In the genomic region with DNA sequence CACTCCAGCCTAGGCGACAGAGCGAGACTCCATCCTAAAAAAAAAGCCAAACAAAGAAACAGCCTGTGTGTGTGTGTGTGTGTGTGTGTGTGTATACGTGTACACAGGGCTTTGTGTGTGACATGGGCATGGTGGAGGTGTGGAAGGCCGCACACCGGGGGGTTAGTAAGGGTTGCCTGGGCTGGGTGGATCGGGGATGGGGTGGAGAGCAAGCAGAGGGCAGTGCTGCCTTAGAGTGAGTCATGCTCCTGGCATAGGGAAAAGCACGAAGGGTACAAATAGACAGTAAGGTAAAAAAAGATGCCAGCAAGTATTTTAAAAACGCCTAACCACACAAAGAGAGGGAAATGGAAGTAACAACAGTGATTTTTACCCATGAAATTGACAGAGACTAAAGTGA, we compare ENCODE assay signal across 27 cellular contexts. TPM values are rescaled to one million over a fixed set of nuclear protein-coding genes. Genes with fewer than 3 reads are reported as not detected.
DNase-seq lines count a peak whose midpoint lies in the region; ATAC-seq and TF ChIP-seq lines count a peak whose summit lies in the region.
"Had no signal": no experiment of that assay in that cellular context is flagged by ENCODE, and none has a peak within 500 bp of the region (broad histone marks: within the 10 kb centered on the region; RNA-seq: fewer than 3 reads in every experiment).

No MANE protein-coding gene starts in this region.

- H3K27ac Mint-ChIP-seq in activated naive CD8-positive, alpha-beta T cell, result peak overlapping the region; percentile 50
- H3K27ac Mint-ChIP-seq in activated naive CD8-positive, alpha-beta T cell treated with anti-CD3 and anti-CD28 coated beads for 36 hours, result no peak overlapping the region
- peak overlapping the region; percentile 39 for H3K27ac Mint-ChIP-seq in osteocyte (ENCODE audit: unreplicated experiment)
- H3K27ac Mint-ChIP-seq: activated CD4-positive, alpha-beta T cell treated with anti-CD3 and anti-CD28 coated beads, Interleukin-2, amount 10 ng/mL, durations not matched to agents 7 days and 5 days had no signal

- peaks cover 19% of the 10 kb centered on the region for H3K36me3 Mint-ChIP-seq in activated naive CD8-positive, alpha-beta T cell
- peaks cover 41% of the 10 kb centered on the region for H3K36me3 Mint-ChIP-seq in activated naive CD8-positive, alpha-beta T cell treated with anti-CD3 and anti-CD28 coated beads for 36 hours
- peaks cover 50% of the 10 kb centered on the region for H3K36me3 Mint-ChIP-seq in osteocyte (ENCODE audit: unreplicated experiment)

- H4K20me1 ChIP-seq in hepatocyte (ENCODE audit: insufficient read depth, poor library complexity, severe bottlenecking), result peaks cover 21% of the 10 kb centered on the region

- H3K9me2 ChIP-seq in hepatocyte (replicated peaks; ENCODE audit: insufficient read depth), result no peaks in the 10 kb centered on the region

- H3K79me2 ChIP-seq in hepatocyte, result peaks cover 60% of the 10 kb centered on the region

- peak in 6 of 8 donors; percentile 42 to 81 (median 76) for ATAC-seq in heart right ventricle
- ATAC-seq in HG03457 (IDR thresholded peaks at IDR 0.05; ENCODE audit: unreplicated experiment), result no peak

- H3K4me3 ChIP-seq in heart right ventricle (no peak overlapping the region), hepatocyte (no peak overlapping the region)
- H3K4me3 ChIP-seq: BLaER1, cardiac muscle cell, SK-N-MC, testis, uterus had no signal

- H3K9me3 Mint-ChIP-seq in activated naive CD8-positive, alpha-beta T cell (ENCODE audit: low read depth), result no peaks in the 10 kb centered on the region
- peaks cover 5% of the 10 kb centered on the region for H3K9me3 Mint-ChIP-seq in activated naive CD8-positive, alpha-beta T cell treated with anti-CD3 and anti-CD28 coated beads for 36 hours
- H3K9me3 Mint-ChIP-seq in osteocyte (ENCODE audit: unreplicated experiment), result no peaks in the 10 kb centered on the region
- H3K9me3 Mint-ChIP-seq: activated CD4-positive, alpha-beta T cell treated with anti-CD3 and anti-CD28 coated beads, Interleukin-2, amount 10 ng/mL, durations not matched to agents 7 days and 5 days; H9 had no signal

- WGBS in heart right ventricle, 2 donors, result 78 to 90% methylated on average over 8 of the region's 8 CpGs
- 94% methylated on average over 6 of the region's 8 CpGs for WGBS in hepatocyte (ENCODE audit: low lambda C conversion rate, missing lambda C conversion rate)

- no peak for TF ChIP-seq CTCF in heart right ventricle (IDR thresholded peaks at IDR 0.05)
- TF ChIP-seq CTCF in osteocyte (IDR thresholded peaks at IDR 0.05), result no peak
- no peak for TF ChIP-seq CTCF in hepatocyte (IDR thresholded peaks at IDR 0.05; ENCODE audit: poor library complexity)

- H3K4me2 ChIP-seq in hepatocyte, result no peak overlapping the region
- H3K4me2 ChIP-seq: BLaER1 had no signal

- H3K27me3 ChIP-seq in heart right ventricle (no peaks in the 10 kb centered on the region), hepatocyte (no peaks in the 10 kb centered on the region)
- H3K27me3 ChIP-seq: BLaER1, cardiac muscle cell, testis, uterus had no signal

- DNase-seq in activated naive CD8-positive, alpha-beta T cell treated with anti-CD3 and anti-CD28 coated beads for 36 hours, result no peak
- peak; percentile 20 for DNase-seq in LHCN-M2 (ENCODE audit: low read depth)
- no peak for DNase-seq in heart right ventricle
- no peak for DNase-seq in osteocyte (ENCODE audit: extremely low spot score, unreplicated experiment)
- no peak for DNase-seq in hepatocyte (ENCODE audit: low spot score)
- no peak for DNase-seq in cerebellar cortex (ENCODE audit: low spot score)
- DNase-seq: ACHN; activated CD4-positive, alpha-beta T cell treated with anti-CD3 and anti-CD28 coated beads, Interleukin-2, amount 10 ng/mL, durations not matched to agents 7 days and 5 days; dermis blood vessel endothelial cell; H9; NCI-H1092; NCI-H1930; NCI-H526 treated with DMSO at 0.1 percent for 48 hours; occipital lobe; retina; stimulated activated CD4-positive, alpha-beta T cell treated with anti-CD3 and anti-CD28 coated beads, Interleukin-4, amount 100 ng/mL, for 24 hours; stimulated activated naive CD4-positive, alpha-beta T cell; testis; uterus had no signal

- H2AFZ ChIP-seq in hepatocyte, result no peak overlapping the region

- peaks cover 77% of the 10 kb centered on the region for H3K4me1 Mint-ChIP-seq in activated naive CD8-positive, alpha-beta T cell (ENCODE audit: low read depth)
- peaks cover 52% of the 10 kb centered on the region for H3K4me1 Mint-ChIP-seq in activated naive CD8-positive, alpha-beta T cell treated with anti-CD3 and anti-CD28 coated beads for 36 hours
- H3K4me1 Mint-ChIP-seq in osteocyte (ENCODE audit: unreplicated experiment), result peaks cover 41% of the 10 kb centered on the region

- peaks cover 0 to 77% (median 32%) of the 10 kb centered on the region in 9 donors for H3K36me3 ChIP-seq in heart right ventricle
- no peaks in the 10 kb centered on the region for H3K36me3 ChIP-seq in hepatocyte (replicated peaks; ENCODE audit: insufficient read depth, low read depth)
- H3K36me3 ChIP-seq: uterus had no signal

- intact Hi-C loops in heart right ventricle (cut with DNase I), result no loop called here

- H3K9me3 ChIP-seq in heart right ventricle (no peaks in the 10 kb centered on the region), hepatocyte (ENCODE audit: low read depth) (no peaks in the 10 kb centered on the region)
- H3K9me3 ChIP-seq: BLaER1, testis, uterus had no signal

- peak overlapping the region; percentile 7 for H3K4me3 Mint-ChIP-seq in activated naive CD8-positive, alpha-beta T cell
- no peak overlapping the region for H3K4me3 Mint-ChIP-seq in activated naive CD8-positive, alpha-beta T cell treated with anti-CD3 and anti-CD28 coated beads for 36 hours
- no peak overlapping the region for H3K4me3 Mint-ChIP-seq in osteocyte (ENCODE audit: unreplicated experiment)
- H3K4me3 Mint-ChIP-seq: activated CD4-positive, alpha-beta T cell treated with anti-CD3 and anti-CD28 coated beads, Interleukin-2, amount 10 ng/mL, durations not matched to agents 7 days and 5 days; H9 had no signal

- peaks cover 0 to 50% (median 36%) of the 10 kb centered on the region in 9 donors for H3K4me1 ChIP-seq in heart right ventricle
- H3K4me1 ChIP-seq in hepatocyte (ENCODE audit: insufficient read depth), result peaks cover 18% of the 10 kb centered on the region

- no peaks in the 10 kb centered on the region for H3K27me3 Mint-ChIP-seq in activated naive CD8-positive, alpha-beta T cell
- no peaks in the 10 kb centered on the region for H3K27me3 Mint-ChIP-seq in activated naive CD8-positive, alpha-beta T cell treated with anti-CD3 and anti-CD28 coated beads for 36 hours
- no peaks in the 10 kb centered on the region for H3K27me3 Mint-ChIP-seq in osteocyte (ENCODE audit: unreplicated experiment)
- H3K27me3 Mint-ChIP-seq: activated CD4-positive, alpha-beta T cell treated with anti-CD3 and anti-CD28 coated beads, Interleukin-2, amount 10 ng/mL, durations not matched to agents 7 days and 5 days had no signal

- H3K27ac ChIP-seq in heart right ventricle (no peak overlapping the region), hepatocyte (no peak overlapping the region)
- H3K27ac ChIP-seq: BLaER1, cardiac muscle cell, HL-60, testis, uterus, VCaP had no signal

RNA-seq across cellular contexts. Expression of a gene that starts 6.2 kb away (rescaled TPM):
- 10 to 100 TPM; 56.8 to 59.9 TPM for total RNA-seq in activated naive CD8-positive, alpha-beta T cell treated with anti-CD3 and anti-CD28 coated beads for 36 hours
- total RNA-seq in LHCN-M2 (2014; rRNA removed), result 144 and 150 TPM in 2 replicates
- 167 TPM for polyA plus RNA-seq in LHCN-M2 (2012)
- total RNA-seq in heart right ventricle, result 10 to 100 TPM; 40.3 to 70.1 (median 56.9) TPM
- polyA plus RNA-seq in heart right ventricle, result 10 to 100 TPM; 31.2 to 51.6 TPM
- total RNA-seq in osteocyte, result 111 and 115 TPM in 2 replicates
- total RNA-seq in hepatocyte, result 79.7 and 86.5 TPM in 2 replicates
- polyA plus RNA-seq in hepatocyte, result 98.1 and 108 TPM in 2 replicates

RNA-seq across cellular contexts. Expression of a gene that starts 36.8 kb away (rescaled TPM):
- 10 to 100 TPM in 1 of 2 experiments, 1 to 10 TPM in 1; 8.7 to 10.5 TPM for total RNA-seq in activated naive CD8-positive, alpha-beta T cell treated with anti-CD3 and anti-CD28 coated beads for 36 hours
- not detected in 2 replicates for total RNA-seq in LHCN-M2 (2014; rRNA removed)
- polyA plus RNA-seq in LHCN-M2 (2012), result not detected
- 1 to 10 TPM in 8 of 10 donors, under 1 TPM in 1, not detected in 1; 0.53 to 5.2 (median 2.9) TPM for total RNA-seq in heart right ventricle
- polyA plus RNA-seq in heart right ventricle, result 10 to 100 TPM in 1 of 2 donors, 1 to 10 TPM in 1; 4.9 to 11.7 TPM
- not detected in 2 replicates for total RNA-seq in osteocyte
- not detected in 2 replicates for total RNA-seq in hepatocyte
- not detected in 2 replicates for polyA plus RNA-seq in hepatocyte
- total RNA-seq: dermis blood vessel endothelial cell; T-helper 2 cell treated with Interferon-gamma antibody and Interleukin-4, amounts not matched to agents 100 ng/mL and 5 ng/mL, for 36 hours had no signal
